12 cellular contexts compared by ENCODE assay signal in the genomic region with DNA sequence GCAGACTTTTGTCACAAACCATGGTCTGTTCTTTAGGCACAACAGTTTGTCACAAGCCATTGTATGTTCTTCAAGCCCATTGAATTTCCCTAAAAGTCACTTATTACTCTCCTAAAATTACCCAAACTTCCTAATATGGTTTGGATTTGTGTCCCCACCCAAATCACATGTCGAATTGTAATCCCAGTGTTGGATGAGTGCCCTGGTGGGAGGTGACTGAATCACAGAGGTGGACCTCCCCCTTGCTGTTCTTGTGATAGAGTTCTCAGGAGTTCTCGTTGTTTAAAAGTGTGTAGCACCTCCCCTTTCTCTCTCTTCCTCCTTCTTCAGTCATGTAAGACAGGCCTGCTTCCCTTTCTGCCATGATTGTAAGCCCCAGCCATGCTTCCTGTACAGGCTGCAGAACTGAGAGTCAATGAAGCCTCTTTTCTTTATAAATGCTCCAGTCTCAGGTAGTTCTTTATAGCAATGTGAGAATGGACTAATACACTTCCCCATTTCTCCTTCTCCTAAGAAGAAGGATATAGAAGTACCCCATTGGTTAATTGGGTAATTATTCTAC. TPM values are rescaled to one million over a fixed set of nuclear protein-coding genes. Genes with fewer than 3 reads are reported as not detected.
DNase-seq lines count a peak whose midpoint lies in the region; ATAC-seq and TF ChIP-seq lines count a peak whose summit lies in the region.
"Had no signal": no experiment of that assay in that cellular context is flagged by ENCODE, and none has a peak within 500 bp of the region (broad histone marks: within the 10 kb centered on the region; RNA-seq: fewer than 3 reads in every experiment).

No MANE protein-coding gene starts in this region.

- no peak for DNase-seq in stimulated activated naive CD8-positive, alpha-beta T cell treated with anti-CD3 and anti-CD28 coated beads, Interleukin-15, Interleukin-2, amounts not matched to agents 100 U/mL and 50 U/mL, for 24 hours
- no peak for DNase-seq in stimulated activated naive CD8-positive, alpha-beta T cell treated with anti-CD3 and anti-CD28 coated beads, Interleukin-15, amount 100 ng/mL, for 72 hours
- DNase-seq in OCI-M2 (lab: John Stamatoyannopoulos, UW; ENCODE audit: unreplicated experiment), result peak; percentile 32
- no peak for DNase-seq in coronary artery (ENCODE audit: low spot score)
- no peak for DNase-seq in DMS153 (lab: John Stamatoyannopoulos, UW)
- no peak for DNase-seq in nephron progenitor cell
- no peak for DNase-seq in left lobe of liver (ENCODE audit: low spot score)
- DNase-seq: activated CD4-positive, CD25-positive, alpha-beta regulatory T cell treated with anti-CD3 and anti-CD28 coated beads, Interleukin-2, amount 50 U/mL, for 72 hours; NCI-H510A; right lobe of liver had no signal

- TF ChIP-seq CTCF in coronary artery (IDR thresholded peaks at IDR 0.05) (no peak), nephron progenitor cell (IDR thresholded peaks at IDR 0.05) (no peak)

- no peak overlapping the region for H3K4me3 ChIP-seq in coronary artery
- H3K4me3 ChIP-seq: cardiac muscle cell, right lobe of liver had no signal

- ATAC-seq in stimulated activated naive CD8-positive, alpha-beta T cell treated with anti-CD3 and anti-CD28 coated beads, Interleukin-15, Interleukin-2, amounts not matched to agents 100 U/mL and 50 U/mL, for 24 hours, result peak; percentile 32
- ATAC-seq in stimulated activated naive CD8-positive, alpha-beta T cell treated with anti-CD3 and anti-CD28 coated beads, Interleukin-15, amount 100 ng/mL, for 72 hours, result no peak
- ATAC-seq in HG03025 (IDR thresholded peaks at IDR 0.05; ENCODE audit: low FRiP score, unreplicated experiment) (peak; percentile 98), left lobe of liver (no peak)

- no peak overlapping the region for H3K27ac ChIP-seq in coronary artery
- H3K27ac ChIP-seq: cardiac muscle cell, right lobe of liver had no signal

- no peaks in the 10 kb centered on the region for H3K27me3 Mint-ChIP-seq in stimulated activated naive CD8-positive, alpha-beta T cell treated with anti-CD3 and anti-CD28 coated beads, Interleukin-15, amount 100 ng/mL, for 72 hours
- H3K27me3 Mint-ChIP-seq in nephron progenitor cell (ENCODE audit: low read depth, poor library complexity), result peaks cover 8% of the 10 kb centered on the region

- no peak overlapping the region for H3K27ac Mint-ChIP-seq in stimulated activated naive CD8-positive, alpha-beta T cell treated with anti-CD3 and anti-CD28 coated beads, Interleukin-15, amount 100 ng/mL, for 72 hours
- no peak overlapping the region for H3K27ac Mint-ChIP-seq in nephron progenitor cell

- H3K4me3 Mint-ChIP-seq in stimulated activated naive CD8-positive, alpha-beta T cell treated with anti-CD3 and anti-CD28 coated beads, Interleukin-15, amount 100 ng/mL, for 72 hours, result no peak overlapping the region
- H3K4me3 Mint-ChIP-seq in nephron progenitor cell, result no peak overlapping the region

- no peaks in the 10 kb centered on the region for H3K36me3 Mint-ChIP-seq in nephron progenitor cell (ENCODE audit: low read depth)

- peaks cover 0 to 6% of the 10 kb centered on the region in 2 donors for H3K9me3 Mint-ChIP-seq in stimulated activated naive CD8-positive, alpha-beta T cell treated with anti-CD3 and anti-CD28 coated beads, Interleukin-15, amount 100 ng/mL, for 72 hours
- no peaks in the 10 kb centered on the region for H3K9me3 Mint-ChIP-seq in nephron progenitor cell

- H3K4me1 Mint-ChIP-seq in stimulated activated naive CD8-positive, alpha-beta T cell treated with anti-CD3 and anti-CD28 coated beads, Interleukin-15, amount 100 ng/mL, for 72 hours, result peaks cover 18% of the 10 kb centered on the region
- H3K4me1 Mint-ChIP-seq in nephron progenitor cell, result peaks cover 24% of the 10 kb centered on the region

RNA-seq across cellular contexts. Expression of a gene that starts 11.2 kb away (rescaled TPM):
- total RNA-seq in left lobe of liver, result 4.3 TPM

Comparison
In these comparisons a context has a peak if more than half of its experiments do, and no peak if none do; other contexts are left out.
1. ATAC-seq: peak in stimulated activated naive CD8-positive, alpha-beta T cell treated with anti-CD3 and anti-CD28 coated beads, Interleukin-15, Interleukin-2, amounts not matched to agents 100 U/mL and 50 U/mL, for 24 hours (single experiment) and HG03025 (single experiment); none in stimulated activated naive CD8-positive, alpha-beta T cell treated with anti-CD3 and anti-CD28 coated beads, Interleukin-15, amount 100 ng/mL, for 72 hours (single experiment) and left lobe of liver (single experiment).